Comparison of ENCODE assay signal across 22 cellular contexts in the genomic region with DNA sequence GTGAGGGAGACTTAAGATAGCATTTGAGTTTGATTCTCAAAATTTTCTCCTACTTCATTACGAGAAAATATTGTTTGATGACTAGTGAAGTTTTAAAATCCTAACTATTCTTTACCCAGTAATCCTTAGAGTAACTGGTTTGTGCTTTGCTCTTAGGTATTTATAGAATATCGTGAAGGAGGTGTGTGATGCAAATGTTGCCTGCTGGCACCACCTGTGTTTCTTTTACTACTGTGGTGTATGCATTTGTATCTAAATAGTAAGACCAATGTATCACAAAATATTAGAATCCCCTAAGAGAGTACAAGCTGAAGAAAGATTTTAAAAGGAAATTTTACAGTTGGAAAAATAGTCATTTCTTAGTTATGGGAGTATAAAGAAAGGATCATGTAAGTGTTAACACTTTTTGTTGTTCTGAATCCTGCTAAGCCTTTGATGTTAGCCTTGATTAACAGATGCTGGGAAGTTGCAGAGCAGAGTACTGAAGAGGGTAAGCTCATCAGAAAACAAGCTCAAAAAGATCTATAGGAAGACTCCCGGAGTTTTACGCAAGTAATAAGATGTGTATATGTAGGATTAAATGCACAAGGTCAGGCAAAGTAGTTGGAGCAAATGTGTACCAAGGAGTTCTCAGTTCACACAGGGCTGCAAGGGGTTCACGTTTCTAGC.
"Had no signal": no experiment of that assay in that cellular context is flagged by ENCODE, and none has a peak within 500 bp of the region (broad histone marks: within the 10 kb centered on the region; RNA-seq: fewer than 3 reads in every experiment).

No MANE protein-coding gene starts in this region.

- ATAC-seq: sciatic nerve; stimulated activated memory B cell treated with anti-CD40 and anti-IgM and Interleukin-4, amounts not matched to agents 10 μg/mL and 1 μg/mL and 100 μg/mL, for 72 hours had no signal

- H3K27ac ChIP-seq: hepatocyte, parathyroid adenoma, spleen, tibial artery, upper lobe of left lung, uterus had no signal

- H3K27me3 ChIP-seq: hepatocyte, spleen, tibial artery, upper lobe of left lung, uterus had no signal

- H3K9me3 Mint-ChIP-seq: dendritic cell treated with granulocyte-macrophage colony-stimulating factor and Interleukin-4, amounts not matched to agents 40 ng/mL and 50 ng/mL, for 4 days; naive B cell; nephron; stimulated activated memory B cell treated with anti-CD40 and anti-IgM and Interleukin-4, amounts not matched to agents 10 μg/mL and 1 μg/mL and 100 μg/mL, for 72 hours; stimulated activated naive CD8-positive, alpha-beta T cell treated with anti-CD3 and anti-CD28 coated beads, Interleukin-15, Interleukin-2, amounts not matched to agents 100 ng/mL and 50 ng/mL, for 24 hours had no signal

- H3K27ac Mint-ChIP-seq: dendritic cell treated with granulocyte-macrophage colony-stimulating factor and Interleukin-4, amounts not matched to agents 40 ng/mL and 50 ng/mL, for 4 days; nephron; stimulated activated memory B cell treated with anti-CD40 and anti-IgM and Interleukin-4, amounts not matched to agents 10 μg/mL and 1 μg/mL and 100 μg/mL, for 72 hours had no signal

- H3K4me1 Mint-ChIP-seq: naive B cell; nephron; stimulated activated memory B cell treated with anti-CD40 and anti-IgM and Interleukin-4, amounts not matched to agents 10 μg/mL and 1 μg/mL and 100 μg/mL, for 72 hours had no signal

- H3K4me2 ChIP-seq: hepatocyte had no signal

- H2AFZ ChIP-seq: hepatocyte, parathyroid adenoma had no signal

- H3K36me3 ChIP-seq: uterus had no signal

- H3K4me3 Mint-ChIP-seq: dendritic cell treated with granulocyte-macrophage colony-stimulating factor and Interleukin-4, amounts not matched to agents 40 ng/mL and 50 ng/mL, for 4 days; naive B cell; nephron; stimulated activated memory B cell treated with anti-CD40 and anti-IgM and Interleukin-4, amounts not matched to agents 10 μg/mL and 1 μg/mL and 100 μg/mL, for 72 hours; stimulated activated naive CD8-positive, alpha-beta T cell treated with anti-CD3 and anti-CD28 coated beads, Interleukin-15, Interleukin-2, amounts not matched to agents 100 ng/mL and 50 ng/mL, for 24 hours had no signal

- H3K9me3 ChIP-seq: spleen, tibial artery, upper lobe of left lung, uterus had no signal

- H3K4me1 ChIP-seq: parathyroid adenoma, spleen, tibial artery, upper lobe of left lung, uterus had no signal

- H3K4me3 ChIP-seq: hepatocyte, spleen, tibial artery, upper lobe of left lung, uterus had no signal

- H3K79me2 ChIP-seq: hepatocyte, parathyroid adenoma had no signal

- H3K9ac ChIP-seq: parathyroid adenoma had no signal

- H3K27me3 Mint-ChIP-seq: dendritic cell treated with granulocyte-macrophage colony-stimulating factor and Interleukin-4, amounts not matched to agents 40 ng/mL and 50 ng/mL, for 4 days; naive B cell; stimulated activated memory B cell treated with anti-CD40 and anti-IgM and Interleukin-4, amounts not matched to agents 10 μg/mL and 1 μg/mL and 100 μg/mL, for 72 hours; stimulated activated naive CD8-positive, alpha-beta T cell treated with anti-CD3 and anti-CD28 coated beads, Interleukin-15, Interleukin-2, amounts not matched to agents 100 ng/mL and 50 ng/mL, for 24 hours had no signal

- DNase-seq: erythroblast; foreskin melanocyte; head of caudate nucleus; kidney glomerular epithelial cell; mesendoderm; naive B cell; spleen; stimulated activated CD4-positive, alpha-beta T cell treated with anti-CD3 and anti-CD28 coated beads, Interleukin-15, amount 100 ng/mL, for 24 hours; stimulated activated CD4-positive, alpha-beta T cell treated with anti-CD3 and anti-CD28 coated beads, Interleukin-1b, Interleukin-23, amount 100 ng/mL, for 48 hours; stimulated activated CD4-positive, alpha-beta T cell treated with anti-CD3 and anti-CD28 coated beads, Interleukin-4, amount 100 ng/mL, for 24 hours; tibial artery; upper lobe of left lung; uterus had no signal

- FAIRE-seq: endothelial cell of umbilical vein, islet of Langerhans had no signal
